2 cellular contexts compared by ENCODE assay signal in the genomic region with DNA sequence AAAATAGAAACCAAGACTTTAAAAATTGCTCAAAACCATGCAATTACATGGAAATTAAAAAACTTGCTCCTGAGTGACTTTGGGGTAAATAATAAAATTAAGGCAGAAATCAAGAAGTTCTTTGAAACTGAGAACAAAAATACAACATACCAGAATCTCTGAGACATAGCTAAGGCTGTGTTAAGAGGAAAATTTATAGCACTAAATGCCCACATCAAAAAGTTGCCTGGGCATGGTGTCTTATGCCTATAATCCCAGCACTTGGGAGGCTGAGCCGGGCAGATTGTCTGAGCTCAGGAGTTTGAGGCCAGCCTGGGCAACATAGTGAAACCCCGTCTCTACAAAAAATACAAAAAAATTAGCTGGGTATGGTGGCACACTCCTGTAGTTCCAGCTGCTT.
DNase-seq lines count a peak whose midpoint lies in the region; ATAC-seq, FAIRE-seq and TF ChIP-seq lines count a peak whose summit lies in the region.
"Not testable (repeated sequence)": the region's sequence is repeated elsewhere in the genome, so short reads cannot be mapped to it uniquely, and the experiment has no call there.

No MANE protein-coding gene starts in this region.

- in situ Hi-C loops in HepG2 (cut with HindIII; ENCODE audit: extremely low pct_ligation_motif_present, low pct_unique_long_range_greater_than_20kb): not testable (repeated sequence)

- not testable (repeated sequence) for H3K9ac ChIP-seq in HepG2 (ENCODE audit: insufficient read depth, low read depth, low read length); mesenchymal stem cell (ENCODE audit: low read length)

- not testable (repeated sequence) for H3K27ac ChIP-seq in HepG2 (ENCODE audit: extremely low read length, insufficient read depth, low read length); mesenchymal stem cell (ENCODE audit: low read length, poor library complexity, severe bottlenecking)

- TF ChIP-seq EP300 in HepG2 (IDR thresholded peaks at IDR 0.05; ENCODE audit: low read depth in 2 of 2, low read length in 2 of 2); HepG2 (CRISPR knock-in tag; IDR thresholded peaks at IDR 0.05; ENCODE audit: borderline replicate concordance): not testable (repeated sequence)

- not testable (repeated sequence) for H2BK12ac ChIP-seq in mesenchymal stem cell (ENCODE audit: low read length in 2 of 2)

- FAIRE-seq in HepG2 (lab: Jason Lieb, UNC): not testable (repeated sequence)

- TF ChIP-seq RAD21 in HepG2 (CRISPR knock-in tag; IDR thresholded peaks at IDR 0.05): not testable (repeated sequence)

- 89% methylated on average over 2 of the region's 2 CpGs for whole genome bisulfite sequencing in HepG2 (ENCODE audit: low lambda C conversion rate)
- WGBS in mesenchymal stem cell: 63% methylated on average over 1 of the region's 2 CpGs

- not testable (repeated sequence) for H2BK120ac ChIP-seq in mesenchymal stem cell (ENCODE audit: low read depth, low read length)

- peaks cover 14 to 29% of the 10 kb centered on the region in 2 experiments for H3K36me3 ChIP-seq in HepG2 (replicated peaks in 1 of 2; ENCODE audit: control insufficient read depth in 1 of 2, insufficient read depth in 2 of 2, low read length in 2 of 2)
- not testable (repeated sequence) for H3K36me3 ChIP-seq in mesenchymal stem cell (ENCODE audit: control insufficient read depth in 1 of 2, insufficient read depth in 2 of 2, low read depth in 1 of 2, low read length in 2 of 2)

- POLR2A ChIA-PET in HepG2 (lab: Yijun Ruan, JAX): not testable (repeated sequence)

- not testable (repeated sequence) for H3K79me1 ChIP-seq in mesenchymal stem cell (replicated peaks; ENCODE audit: low read length, poor library complexity, severe bottlenecking)

- not testable (repeated sequence) for H3K27me3 ChIP-seq in HepG2 (ENCODE audit: control insufficient read depth in 1 of 2, insufficient read depth in 2 of 2, low read length in 2 of 2); mesenchymal stem cell (ENCODE audit: control insufficient read depth in 1 of 2, insufficient read depth in 1 of 2, low read length in 2 of 2)

- BruUV-seq in HepG2 (replicated peaks; lab: Mats Ljungman, UMichigan): not testable (repeated sequence)

- not testable (repeated sequence) for H4K8ac ChIP-seq in mesenchymal stem cell (ENCODE audit: low read length)

- not testable (repeated sequence) for H4K20me1 ChIP-seq in HepG2 (ENCODE audit: insufficient read depth, low read length)

- H4K91ac ChIP-seq in mesenchymal stem cell (ENCODE audit: low read length): not testable (repeated sequence)

- DNase-seq in HepG2 (ENCODE audit: low spot score); mesenchymal stem cell: not testable (repeated sequence)

- H3K14ac ChIP-seq in mesenchymal stem cell (ENCODE audit: low read length in 2 of 2): not testable (repeated sequence)

- CTCF ChIA-PET in HepG2 (lab: Yijun Ruan, JAX; ENCODE audit: low intra/inter-chr PET ratio, low total read pairs): not testable (repeated sequence)

- not testable (repeated sequence) for TF ChIP-seq POLR2A in HepG2 (IDR thresholded peaks at IDR 0.05; ENCODE audit: insufficient read depth in 1 of 2, low read depth in 2 of 2, low read length in 2 of 2)

- H3K4me2 ChIP-seq in HepG2 (ENCODE audit: low read depth, low read length); mesenchymal stem cell (ENCODE audit: low read length, poor library complexity, severe bottlenecking): not testable (repeated sequence)

- H3K4ac ChIP-seq in mesenchymal stem cell (ENCODE audit: low read depth in 1 of 2, low read length in 2 of 2): not testable (repeated sequence)

- H2AFZ ChIP-seq in HepG2 (ENCODE audit: low read length); mesenchymal stem cell (ENCODE audit: low read depth, low read length): not testable (repeated sequence)

- H3K79me2 ChIP-seq in HepG2 (ENCODE audit: insufficient read depth, low read length): peaks cover 21% of the 10 kb centered on the region

- H3K18ac ChIP-seq in mesenchymal stem cell (ENCODE audit: low read depth in 1 of 2, low read length in 2 of 2): not testable (repeated sequence)

- not testable (repeated sequence) for ATAC-seq in HepG2

- H3K4me3 ChIP-seq in HepG2 (replicated peaks in 1 of 3; ENCODE audit: insufficient read depth in 1 of 3, low read depth in 2 of 3, low read length in 3 of 3); mesenchymal stem cell (ENCODE audit: insufficient read depth in 1 of 2, low read depth in 1 of 2, low read length in 2 of 2): not testable (repeated sequence)

- H3K9me3 ChIP-seq in HepG2 (ENCODE audit: low read length): not testable (repeated sequence)
- peaks cover 11% of the 10 kb centered on the region for H3K9me3 ChIP-seq in mesenchymal stem cell (ENCODE audit: control insufficient read depth, low read length)

- not testable (repeated sequence) for H3K4me1 ChIP-seq in HepG2 (ENCODE audit: insufficient read depth, low read length); mesenchymal stem cell (ENCODE audit: control insufficient read depth, insufficient read depth, low read depth, low read length)

- not testable (repeated sequence) for TF ChIP-seq CTCF in HepG2 (CRISPR knock-in tag; IDR thresholded peaks at IDR 0.05)

- intact Hi-C loops in HepG2 (cut with micrococcal nuclease; ENCODE audit: unreplicated experiment): not testable (repeated sequence)

- not testable (repeated sequence) for H2BK15ac ChIP-seq in mesenchymal stem cell (ENCODE audit: low read depth, poor library complexity, severe bottlenecking)

- H2AK5ac ChIP-seq in mesenchymal stem cell (ENCODE audit: low read length, severe bottlenecking): peak overlapping the region; percentile 2

- H3K23ac ChIP-seq in mesenchymal stem cell (ENCODE audit: low read length in 2 of 2): not testable (repeated sequence)

- H2BK5ac ChIP-seq in mesenchymal stem cell (ENCODE audit: low read depth, low read length, poor library complexity, severe bottlenecking): not testable (repeated sequence)

TF ChIP-seq in HepG2, 621 proteins besides CTCF, POLR2A, EP300 and RAD21:
- peak; percentile 91 for TF ChIP-seq ZFP90 (CRISPR knock-in tag; IDR thresholded peaks at IDR 0.05; ENCODE audit: borderline replicate concordance)
